Comparison of ENCODE assay signal across 1 cellular context in the genomic region with DNA sequence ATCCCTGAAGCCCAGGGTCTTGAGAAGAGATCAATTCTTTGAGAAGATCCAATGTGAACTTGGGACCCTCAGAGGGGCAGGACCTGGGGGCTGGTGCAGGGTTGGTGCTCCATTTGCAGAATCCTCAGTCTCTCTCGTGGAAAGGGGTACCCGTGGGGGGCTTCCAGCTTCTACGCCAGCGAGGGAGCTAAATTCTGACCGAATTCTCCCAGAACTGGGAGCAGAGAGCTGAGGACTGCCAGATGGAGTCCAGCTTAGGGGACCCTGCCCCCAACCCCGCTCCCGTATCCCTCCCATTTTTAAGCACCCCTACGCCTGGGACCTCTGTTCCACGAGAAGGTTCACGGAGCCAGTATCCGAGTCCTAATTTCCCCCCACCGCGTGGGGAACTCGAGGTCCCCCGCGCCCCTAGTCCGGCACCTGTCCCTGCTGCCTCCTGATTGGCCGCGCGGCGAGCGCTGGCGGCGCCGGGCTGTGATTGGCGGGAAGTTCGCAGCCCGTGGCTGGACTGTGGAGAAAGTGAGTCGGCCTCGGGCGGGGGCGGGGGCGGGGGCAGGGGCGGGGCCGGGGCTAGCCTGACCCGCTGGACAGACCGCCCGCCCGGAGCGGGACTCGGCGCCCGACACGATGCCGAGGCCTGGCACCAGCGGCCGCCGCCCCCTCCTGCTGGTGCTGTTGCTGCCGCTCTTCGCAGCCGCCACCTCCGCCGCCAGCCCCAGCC.
TF ChIP-seq lines count a peak whose summit lies in the region.

No MANE protein-coding gene starts in this region.

TF ChIP-seq in HEK293, 187 proteins besides CTCF, POLR2A, EP300 and RAD21 (continued from another document):
- TF ChIP-seq HIC1 (tag by site-specific recombination; IDR thresholded peaks at IDR 0.05) (no peak), SP3 (tag by site-specific recombination; IDR thresholded peaks at IDR 0.05) (peak; percentile 64), SP2 (tag by site-specific recombination; IDR thresholded peaks at IDR 0.05) (peak; percentile 82), ZNF148 (tag by site-specific recombination; IDR thresholded peaks at IDR 0.05; ENCODE audit: borderline replicate concordance) (no peak), ZBTB17 (tag by site-specific recombination; IDR thresholded peaks at IDR 0.05) (peak; percentile 42; the same call in 1 of the 2 replicates), ZNF600 (tag by site-specific recombination; IDR thresholded peaks at IDR 0.05) (no peak), ZBTB8A (tag by site-specific recombination; IDR thresholded peaks at IDR 0.05) (0 out of 2 replicates have a peak, but pooled peaks have one; percentile 7), ZNF398 (tag by site-specific recombination; IDR thresholded peaks at IDR 0.05) (peak; percentile 72), GLIS1 (tag by site-specific recombination; IDR thresholded peaks at IDR 0.05) (peak; percentile 17; the same call in 1 of the 2 replicates), ZBTB48 (tag by site-specific recombination; IDR thresholded peaks at IDR 0.05) (peak; percentile 35; the same call in 1 of the 2 replicates), TSHZ1 (tag by site-specific recombination; IDR thresholded peaks at IDR 0.05; ENCODE audit: borderline replicate concordance) (no peak), PATZ1 (tag by site-specific recombination; IDR thresholded peaks at IDR 0.05) (peak; percentile 78), ZSCAN16 (tag by site-specific recombination; IDR thresholded peaks at IDR 0.05) (no peak)
- TF ChIP-seq, protein P1, sequence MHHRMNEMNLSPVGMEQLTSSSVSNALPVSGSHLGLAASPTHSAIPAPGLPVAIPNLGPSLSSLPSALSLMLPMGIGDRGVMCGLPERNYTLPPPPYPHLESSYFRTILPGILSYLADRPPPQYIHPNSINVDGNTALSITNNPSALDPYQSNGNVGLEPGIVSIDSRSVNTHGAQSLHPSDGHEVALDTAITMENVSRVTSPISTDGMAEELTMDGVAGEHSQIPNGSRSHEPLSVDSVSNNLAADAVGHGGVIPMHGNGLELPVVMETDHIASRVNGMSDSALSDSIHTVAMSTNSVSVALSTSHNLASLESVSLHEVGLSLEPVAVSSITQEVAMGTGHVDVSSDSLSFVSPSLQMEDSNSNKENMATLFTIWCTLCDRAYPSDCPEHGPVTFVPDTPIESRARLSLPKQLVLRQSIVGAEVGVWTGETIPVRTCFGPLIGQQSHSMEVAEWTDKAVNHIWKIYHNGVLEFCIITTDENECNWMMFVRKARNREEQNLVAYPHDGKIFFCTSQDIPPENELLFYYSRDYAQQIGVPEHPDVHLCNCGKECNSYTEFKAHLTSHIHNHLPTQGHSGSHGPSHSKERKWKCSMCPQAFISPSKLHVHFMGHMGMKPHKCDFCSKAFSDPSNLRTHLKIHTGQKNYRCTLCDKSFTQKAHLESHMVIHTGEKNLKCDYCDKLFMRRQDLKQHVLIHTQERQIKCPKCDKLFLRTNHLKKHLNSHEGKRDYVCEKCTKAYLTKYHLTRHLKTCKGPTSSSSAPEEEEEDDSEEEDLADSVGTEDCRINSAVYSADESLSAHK (tag by site-specific recombination; IDR thresholded peaks at IDR 0.05): 0 out of 2 replicates have a peak, but pooled peaks have one; percentile 8
- TF ChIP-seq, protein P2, sequence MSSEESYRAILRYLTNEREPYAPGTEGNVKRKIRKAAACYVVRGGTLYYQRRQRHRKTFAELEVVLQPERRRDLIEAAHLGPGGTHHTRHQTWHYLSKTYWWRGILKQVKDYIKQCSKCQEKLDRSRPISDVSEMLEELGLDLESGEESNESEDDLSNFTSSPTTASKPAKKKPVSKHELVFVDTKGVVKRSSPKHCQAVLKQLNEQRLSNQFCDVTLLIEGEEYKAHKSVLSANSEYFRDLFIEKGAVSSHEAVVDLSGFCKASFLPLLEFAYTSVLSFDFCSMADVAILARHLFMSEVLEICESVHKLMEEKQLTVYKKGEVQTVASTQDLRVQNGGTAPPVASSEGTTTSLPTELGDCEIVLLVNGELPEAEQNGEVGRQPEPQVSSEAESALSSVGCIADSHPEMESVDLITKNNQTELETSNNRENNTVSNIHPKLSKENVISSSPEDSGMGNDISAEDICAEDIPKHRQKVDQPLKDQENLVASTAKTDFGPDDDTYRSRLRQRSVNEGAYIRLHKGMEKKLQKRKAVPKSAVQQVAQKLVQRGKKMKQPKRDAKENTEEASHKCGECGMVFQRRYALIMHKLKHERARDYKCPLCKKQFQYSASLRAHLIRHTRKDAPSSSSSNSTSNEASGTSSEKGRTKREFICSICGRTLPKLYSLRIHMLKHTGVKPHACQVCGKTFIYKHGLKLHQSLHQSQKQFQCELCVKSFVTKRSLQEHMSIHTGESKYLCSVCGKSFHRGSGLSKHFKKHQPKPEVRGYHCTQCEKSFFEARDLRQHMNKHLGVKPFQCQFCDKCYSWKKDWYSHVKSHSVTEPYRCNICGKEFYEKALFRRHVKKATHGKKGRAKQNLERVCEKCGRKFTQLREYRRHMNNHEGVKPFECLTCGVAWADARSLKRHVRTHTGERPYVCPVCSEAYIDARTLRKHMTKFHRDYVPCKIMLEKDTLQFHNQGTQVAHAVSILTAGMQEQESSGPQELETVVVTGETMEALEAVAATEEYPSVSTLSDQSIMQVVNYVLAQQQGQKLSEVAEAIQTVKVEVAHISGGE (tag by site-specific recombination; conservative IDR thresholded peaks at IDR 0.05; ENCODE audit: low read depth): no peak
- TF ChIP-seq, protein P3, sequence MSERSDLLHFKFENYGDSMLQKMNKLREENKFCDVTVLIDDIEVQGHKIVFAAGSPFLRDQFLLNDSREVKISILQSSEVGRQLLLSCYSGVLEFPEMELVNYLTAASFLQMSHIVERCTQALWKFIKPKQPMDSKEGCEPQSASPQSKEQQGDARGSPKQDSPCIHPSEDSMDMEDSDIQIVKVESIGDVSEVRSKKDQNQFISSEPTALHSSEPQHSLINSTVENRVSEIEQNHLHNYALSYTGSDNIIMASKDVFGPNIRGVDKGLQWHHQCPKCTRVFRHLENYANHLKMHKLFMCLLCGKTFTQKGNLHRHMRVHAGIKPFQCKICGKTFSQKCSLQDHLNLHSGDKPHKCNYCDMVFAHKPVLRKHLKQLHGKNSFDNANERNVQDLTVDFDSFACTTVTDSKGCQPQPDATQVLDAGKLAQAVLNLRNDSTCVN (tag by site-specific recombination; optimal IDR thresholded peaks at IDR 0.05): no peak
- TF ChIP-seq, protein P4, sequence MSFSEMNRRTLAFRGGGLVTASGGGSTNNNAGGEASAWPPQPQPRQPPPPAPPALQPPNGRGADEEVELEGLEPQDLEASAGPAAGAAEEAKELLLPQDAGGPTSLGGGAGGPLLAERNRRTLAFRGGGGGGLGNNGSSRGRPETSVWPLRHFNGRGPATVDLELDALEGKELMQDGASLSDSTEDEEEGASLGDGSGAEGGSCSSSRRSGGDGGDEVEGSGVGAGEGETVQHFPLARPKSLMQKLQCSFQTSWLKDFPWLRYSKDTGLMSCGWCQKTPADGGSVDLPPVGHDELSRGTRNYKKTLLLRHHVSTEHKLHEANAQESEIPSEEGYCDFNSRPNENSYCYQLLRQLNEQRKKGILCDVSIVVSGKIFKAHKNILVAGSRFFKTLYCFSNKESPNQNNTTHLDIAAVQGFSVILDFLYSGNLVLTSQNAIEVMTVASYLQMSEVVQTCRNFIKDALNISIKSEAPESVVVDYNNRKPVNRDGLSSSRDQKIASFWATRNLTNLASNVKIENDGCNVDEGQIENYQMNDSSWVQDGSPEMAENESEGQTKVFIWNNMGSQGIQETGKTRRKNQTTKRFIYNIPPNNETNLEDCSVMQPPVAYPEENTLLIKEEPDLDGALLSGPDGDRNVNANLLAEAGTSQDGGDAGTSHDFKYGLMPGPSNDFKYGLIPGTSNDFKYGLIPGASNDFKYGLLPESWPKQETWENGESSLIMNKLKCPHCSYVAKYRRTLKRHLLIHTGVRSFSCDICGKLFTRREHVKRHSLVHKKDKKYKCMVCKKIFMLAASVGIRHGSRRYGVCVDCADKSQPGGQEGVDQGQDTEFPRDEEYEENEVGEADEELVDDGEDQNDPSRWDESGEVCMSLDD (tag by site-specific recombination; IDR thresholded peaks at IDR 0.05): peak; percentile 91
